In the genomic region with DNA sequence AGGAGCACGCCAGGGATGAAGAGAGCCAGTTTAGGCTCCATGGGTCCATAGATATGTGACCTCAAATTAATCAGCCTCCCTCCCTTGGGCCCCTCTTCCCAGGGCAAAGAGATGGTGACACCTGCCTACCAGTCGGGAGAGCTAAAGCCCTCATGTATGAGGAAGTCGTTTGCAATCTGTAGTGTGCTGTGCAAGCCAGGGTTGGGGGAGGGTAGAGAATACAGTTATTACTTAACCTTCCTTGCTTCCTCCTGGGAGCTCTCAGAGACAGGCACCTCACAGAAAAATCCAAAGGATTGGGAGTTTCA, we compare ENCODE assay signal across 18 cellular contexts. TPM values are rescaled to one million over a fixed set of nuclear protein-coding genes. Genes with fewer than 3 reads are reported as not detected.
DNase-seq lines count a peak whose midpoint lies in the region; ATAC-seq, FAIRE-seq and TF ChIP-seq lines count a peak whose summit lies in the region.
"Had no signal": no experiment of that assay in that cellular context is flagged by ENCODE, and none has a peak within 500 bp of the region (broad histone marks: within the 10 kb centered on the region; RNA-seq: fewer than 3 reads in every experiment).

No MANE protein-coding gene starts in this region.

- no peaks in the 10 kb centered on the region for H3K27me3 ChIP-seq in small intestine (ENCODE audit: control insufficient read depth in 2 of 2, insufficient read depth in 2 of 2, low read length in 2 of 2)
- H3K27me3 ChIP-seq: brain microvascular endothelial cell had no signal

- FAIRE-seq in small intestine (lab: Jason Lieb, UNC): no peak
- FAIRE-seq: endometrium had no signal

- H3K36me3 ChIP-seq in small intestine (ENCODE audit: control insufficient read depth in 2 of 2, insufficient read depth in 2 of 2, low read length in 2 of 2): no peaks in the 10 kb centered on the region
- H3K36me3 ChIP-seq: brain microvascular endothelial cell, heart left ventricle had no signal

- H3K4me1 ChIP-seq in small intestine (ENCODE audit: control insufficient read depth in 2 of 2, insufficient read depth in 1 of 2, low read depth in 1 of 2, low read length in 1 of 2): no peaks in the 10 kb centered on the region

- in situ Hi-C loops in GM13977 (cut with MboI; ENCODE audit: low pct_unique_long_range_greater_than_20kb, low sequenced_read_pairs, unreplicated experiment): no loop called here

- H3K4me3 ChIP-seq in small intestine (ENCODE audit: low read depth in 1 of 2, low read length in 2 of 2): no peak overlapping the region
- H3K4me3 ChIP-seq: heart left ventricle, lung had no signal

- 17 to 30% (median 29%) methylated on average over 3 of the region's 3 CpGs for WGBS in small intestine, 3 donors

- no peak for DNase-seq in Right ventricle myocardium inferior (ENCODE audit: missing footprints)
- DNase-seq in cardiac septum (ENCODE audit: low spot score): no peak
- DNase-seq in NCI-H69 (lab: John Stamatoyannopoulos, UW): peak; percentile 18
- DNase-seq in ecto neural progenitor cell (ENCODE audit: low spot score): peak; percentile 22
- peak; percentile 25 for DNase-seq in small intestine
- no peak for DNase-seq in GM13977 (ENCODE audit: low spot score)
- DNase-seq: activated naive CD4-positive, alpha-beta T cell; brain microvascular endothelial cell; DMS53; heart left ventricle; NCI-H82; stimulated activated CD4-positive, alpha-beta T cell treated with anti-CD3 and anti-CD28 coated beads, Interleukin-1b, Interleukin-23, amount 100 ng/mL, for 48 hours; SW 1271 had no signal

- intact Hi-C loops in Right ventricle myocardium inferior (cut with DNase I): no loop called here
- intact Hi-C loops in cardiac septum (cut with DNase I): no loop called here

- no peak overlapping the region for H3K27ac ChIP-seq in small intestine (ENCODE audit: low read depth in 1 of 2, low read length in 1 of 2)
- H3K27ac ChIP-seq: brain microvascular endothelial cell, heart left ventricle had no signal

- no peaks in the 10 kb centered on the region for H3K9me3 ChIP-seq in small intestine (ENCODE audit: control insufficient read depth, low read depth)
- H3K9me3 ChIP-seq: heart left ventricle had no signal

- ATAC-seq in Right ventricle myocardium inferior (peak; percentile 54), GM18511 (IDR thresholded peaks at IDR 0.05; ENCODE audit: unreplicated experiment) (no peak), GM18858 (IDR thresholded peaks at IDR 0.05; ENCODE audit: unreplicated experiment) (no peak)

- no peak for TF ChIP-seq CTCF in GM13977 (IDR thresholded peaks at IDR 0.05; ENCODE audit: extremely low read depth, insufficient read depth, missing control alignments)

RNA-seq across cellular contexts. Expression of gene PGLYRP4, which starts 4.0 kb away (rescaled TPM):
- total RNA-seq in Right ventricle myocardium inferior (not detected), cardiac septum (not detected)
- under 1 TPM in 1 of 3 donors, not detected in 2; 0.33 TPM for polyA plus RNA-seq in small intestine
- total RNA-seq: heart left ventricle, osteoblast had no signal
- polyA plus RNA-seq: heart left ventricle had no signal

RNA-seq across cellular contexts. Expression of gene S100A9, which starts 13.0 kb away (rescaled TPM):
- 190 TPM for total RNA-seq in Right ventricle myocardium inferior
- 91.9 TPM for total RNA-seq in cardiac septum
- polyA plus RNA-seq in small intestine: 100 to 1,000 TPM in 1 of 3 donors, 10 to 100 TPM in 2; 57.0 to 509 (median 88.3) TPM

RNA-seq across cellular contexts. Expression of gene S100A12, which starts 30.7 kb away (rescaled TPM):
- total RNA-seq in Right ventricle myocardium inferior (4.0 TPM), cardiac septum (4.1 TPM)
- polyA plus RNA-seq in small intestine: 1 to 10 TPM in 1 of 3 donors, under 1 TPM in 1, not detected in 1; 0.85 to 6.7 TPM
- total RNA-seq: osteoblast had no signal

RNA-seq across cellular contexts. Expression of gene PGLYRP3, which starts 31.9 kb away (rescaled TPM):
- total RNA-seq in Right ventricle myocardium inferior (not detected), cardiac septum (not detected)
- not detected for polyA plus RNA-seq in small intestine
- total RNA-seq: heart left ventricle, lung, osteoblast had no signal
- polyA plus RNA-seq: heart left ventricle, lung had no signal

RNA-seq across cellular contexts. Expression of gene S100A8, which starts 46.2 kb away (rescaled TPM):
- total RNA-seq in Right ventricle myocardium inferior (79.9 TPM), cardiac septum (71.3 TPM)
- polyA plus RNA-seq in small intestine: 100 to 1,000 TPM in 2 of 3 donors, 10 to 100 TPM in 1; 51.4 to 208 (median 121) TPM
- total RNA-seq: osteoblast had no signal

Comparison
In these comparisons a context has a peak if more than half of its experiments do, and no peak if none do; other contexts are left out.
1. DNase-seq: peak in NCI-H69 (single experiment), ecto neural progenitor cell (single experiment) and small intestine (single experiment); none in Right ventricle myocardium inferior (single experiment), cardiac septum (single experiment) and GM13977 (single experiment).